In genomic region chr14:51507556-51508511, GRCh38 we compare ENCODE assay signal across 9 cellular contexts.
DNase-seq lines count a peak whose midpoint lies in the region; ATAC-seq and TF ChIP-seq lines count a peak whose summit lies in the region.
"Had no signal": no experiment of that assay in that cellular context is flagged by ENCODE, and none has a peak within 500 bp of the region (broad histone marks: within the 10 kb centered on the region; RNA-seq: fewer than 3 reads in every experiment).

No MANE protein-coding gene starts in this region.

- no peak overlapping the region for H3K4me3 ChIP-seq in retinal pigment epithelial cell (ENCODE audit: low read length)

- no peak for TF ChIP-seq CTCF in foreskin keratinocyte (conservative IDR thresholded peaks at IDR 0.05)
- no peak for TF ChIP-seq CTCF in retinal pigment epithelial cell (conservative IDR thresholded peaks at IDR 0.05; ENCODE audit: low read depth, low read length)

- peak; percentile 99 for DNase-seq in DMS79 (lab: John Stamatoyannopoulos, UW)
- DNase-seq in SHP77 treated with DMSO at 0.1 percent for 48 hours (lab: John Stamatoyannopoulos, UW) = peak; percentile 29
- peak in 1 of 2 donors; percentile 64 for DNase-seq in foreskin keratinocyte
- peak; percentile 78 for DNase-seq in retinal pigment epithelial cell (ENCODE audit: low read depth)
- DNase-seq in COLO668 (lab: John Stamatoyannopoulos, UW; ENCODE audit: unreplicated experiment) = no peak
- no peak for DNase-seq in RKO (ENCODE audit: low spot score)
- no peak for DNase-seq in glomerular visceral epithelial cell (ENCODE audit: extremely low spot score)
- DNase-seq: erythroblast had no signal

- peak overlapping the region; percentile 55 for H3K27ac ChIP-seq in foreskin keratinocyte

- H3K27me3 ChIP-seq in foreskin keratinocyte = no peaks in the 10 kb centered on the region

- ATAC-seq in foreskin keratinocyte = peak; percentile 29
- ATAC-seq in HG03520 (IDR thresholded peaks at IDR 0.05; ENCODE audit: unreplicated experiment) = no peak

- H3K4me1 ChIP-seq in foreskin keratinocyte = peaks cover 26% of the 10 kb centered on the region

Comparison
In these comparisons a context has a peak if more than half of its experiments do, and no peak if none do; other contexts are left out.
1. DNase-seq: peak in DMS79 (single experiment), SHP77 treated with DMSO at 0.1 percent for 48 hours (single experiment) and retinal pigment epithelial cell (single experiment); none in COLO668 (single experiment), RKO (single experiment) and glomerular visceral epithelial cell (single experiment).